18 cellular contexts compared by ENCODE assay signal in the genomic region with DNA sequence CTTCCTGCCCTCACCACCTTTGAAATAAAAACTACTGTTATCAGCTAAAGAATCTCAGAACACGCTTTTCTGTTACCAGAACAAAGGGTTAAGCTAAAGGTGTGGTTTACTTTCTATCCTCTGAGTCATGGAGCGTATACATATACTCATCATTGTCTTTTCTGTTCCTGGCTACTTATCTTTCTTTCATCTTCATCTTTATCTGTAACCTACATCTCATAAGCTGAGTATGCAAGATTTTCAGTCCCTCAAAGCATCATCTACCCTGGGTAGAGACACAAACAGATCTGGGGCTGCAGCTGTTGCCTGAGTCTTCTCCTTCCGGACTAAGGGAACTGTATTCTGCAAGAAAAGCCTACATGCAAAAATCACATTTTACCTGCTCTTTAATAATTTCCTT.
DNase-seq lines count a peak whose midpoint lies in the region; ATAC-seq and TF ChIP-seq lines count a peak whose summit lies in the region.
"Had no signal": no experiment of that assay in that cellular context is flagged by ENCODE, and none has a peak within 500 bp of the region (broad histone marks: within the 10 kb centered on the region; RNA-seq: fewer than 3 reads in every experiment).

No MANE protein-coding gene starts in this region.

- H3K79me2 ChIP-seq in DND-41 (ENCODE audit: insufficient read depth, low read length) = no peaks in the 10 kb centered on the region

- H3K27me3 Mint-ChIP-seq in activated CD4-positive, alpha-beta T cell treated with anti-CD3 and anti-CD28 coated beads, Interleukin-2, amount 10 ng/mL, durations not matched to agents 24 days and 14 days = peaks cover 32% of the 10 kb centered on the region

- intact Hi-C loops in activated CD4-positive, alpha-beta T cell treated with anti-CD3 and anti-CD28 coated beads, Interleukin-2, amount 10 ng/mL, durations not matched to agents 24 days and 14 days (cut with micrococcal nuclease) = loop anchor here (2.0 to 5.0 kb wide), 2 partner anchors 43 to 76 kb away; partner anchors contain the start of gene LMO4

- in situ Hi-C loops in ACHN (cut with HindIII; ENCODE audit: low pct_ligation_motif_present, low pct_unique_long_range_greater_than_20kb, low sequenced_read_pairs) = no loop called here

- H3K27me3 ChIP-seq in DND-41 (ENCODE audit: insufficient read depth, low read length, poor library complexity) = peaks cover 4% of the 10 kb centered on the region
- H3K27me3 ChIP-seq: stomach had no signal

- H3K36me3 ChIP-seq in DND-41 (ENCODE audit: insufficient read depth, low read length) = no peaks in the 10 kb centered on the region
- H3K36me3 ChIP-seq: stomach had no signal

- H2AFZ ChIP-seq in DND-41 (ENCODE audit: low read depth, low read length) = no peak overlapping the region

- H3K4me2 ChIP-seq in DND-41 (ENCODE audit: insufficient read depth, low read length) = no peak overlapping the region
- H3K4me2 ChIP-seq: A549 had no signal

- H3K9me3 Mint-ChIP-seq in activated CD4-positive, alpha-beta T cell treated with anti-CD3 and anti-CD28 coated beads, Interleukin-2, amount 10 ng/mL, durations not matched to agents 24 days and 14 days = peaks cover 9% of the 10 kb centered on the region

- DNase-seq in activated CD4-positive, alpha-beta T cell treated with anti-CD3 and anti-CD28 coated beads, Interleukin-2, amount 10 ng/mL, durations not matched to agents 24 days and 14 days = peak; percentile 76
- no peak for DNase-seq in activated CD4-positive, alpha-beta T cell treated with anti-CD3 and anti-CD28 coated beads, Interleukin-2, amount 50 U/mL, for 1 hour
- DNase-seq in DND-41 = peak; percentile 67
- peak; percentile 62 for DNase-seq in SW480 (ENCODE audit: low spot score)
- peak; percentile 62 for DNase-seq in central memory CD4-positive, alpha-beta T cell
- no peak for DNase-seq in ACHN
- DNase-seq in hypothalamus (lab: John Stamatoyannopoulos, UW) = no peak
- no peak for DNase-seq in COLO829 (ENCODE audit: low spot score)
- DNase-seq: anterior cingulate cortex, DMS53, H7, Karpas-422, NCI-H1105 treated with DMSO at 0.1 percent for 48 hours, NCI-H526 treated with DMSO at 0.1 percent for 48 hours, stomach had no signal

- no peak for TF ChIP-seq CTCF in DND-41 (IDR thresholded peaks at IDR 0.05; ENCODE audit: borderline replicate concordance, extremely low read depth, low read length, poor library complexity, severe bottlenecking)

- H3K9me3 ChIP-seq in DND-41 (ENCODE audit: insufficient read depth, low read length, severe bottlenecking) = no peaks in the 10 kb centered on the region
- H3K9me3 ChIP-seq: A549, stomach had no signal

- H3K36me3 Mint-ChIP-seq in activated CD4-positive, alpha-beta T cell treated with anti-CD3 and anti-CD28 coated beads, Interleukin-2, amount 10 ng/mL, durations not matched to agents 24 days and 14 days (ENCODE audit: low read depth) = no peaks in the 10 kb centered on the region

- H3K27ac Mint-ChIP-seq in activated CD4-positive, alpha-beta T cell treated with anti-CD3 and anti-CD28 coated beads, Interleukin-2, amount 10 ng/mL, durations not matched to agents 24 days and 14 days = peak overlapping the region; percentile 30

- H3K9ac ChIP-seq in DND-41 (ENCODE audit: low read depth, low read length) = no peak overlapping the region

- H3K27ac ChIP-seq in DND-41 (ENCODE audit: low read length) = no peak overlapping the region
- H3K27ac ChIP-seq: A549, C4-2B, stomach had no signal

- peaks cover 16% of the 10 kb centered on the region for H3K4me1 ChIP-seq in DND-41 (ENCODE audit: insufficient read depth, low read length)
- H3K4me1 ChIP-seq: A549, stomach had no signal

- H3K4me1 Mint-ChIP-seq in activated CD4-positive, alpha-beta T cell treated with anti-CD3 and anti-CD28 coated beads, Interleukin-2, amount 10 ng/mL, durations not matched to agents 24 days and 14 days = peaks cover 19% of the 10 kb centered on the region

- no peaks in the 10 kb centered on the region for H4K20me1 ChIP-seq in DND-41 (ENCODE audit: insufficient read depth, low read length)

- ATAC-seq in DND-41 (ENCODE audit: insufficient read depth, low read depth) = peak; percentile 95
- ATAC-seq: A549, Panc1 had no signal

- no peak overlapping the region for H3K4me3 ChIP-seq in DND-41 (ENCODE audit: low read depth in 1 of 2, low read length in 2 of 2)
- H3K4me3 ChIP-seq: A549, stomach had no signal

- H3K4me3 Mint-ChIP-seq in activated CD4-positive, alpha-beta T cell treated with anti-CD3 and anti-CD28 coated beads, Interleukin-2, amount 10 ng/mL, durations not matched to agents 24 days and 14 days = peak overlapping the region; percentile 2

Comparison
In these comparisons a context has a peak if more than half of its experiments do, and no peak if none do; other contexts are left out.
1. DNase-seq: peak in activated CD4-positive, alpha-beta T cell treated with anti-CD3 and anti-CD28 coated beads, Interleukin-2, amount 10 ng/mL, durations not matched to agents 24 days and 14 days (single experiment), DND-41 (single experiment), SW480 (single experiment) and central memory CD4-positive, alpha-beta T cell (single experiment); none in activated CD4-positive, alpha-beta T cell treated with anti-CD3 and anti-CD28 coated beads, Interleukin-2, amount 50 U/mL, for 1 hour (single experiment), ACHN (single experiment), hypothalamus (0 of 51) and COLO829 (single experiment).